Comparison of ENCODE assay signal across 20 cellular contexts in genomic region chr20:23203310-23203709, GRCh38.
"Had no signal": no experiment of that assay in that cellular context is flagged by ENCODE, and none has a peak within 500 bp of the region (broad histone marks: within the 10 kb centered on the region; RNA-seq: fewer than 3 reads in every experiment).

No MANE protein-coding gene starts in this region.

- H3K36me3 ChIP-seq: sigmoid colon, suprapubic skin, tibial artery, upper lobe of left lung, uterus had no signal

- H3K9me3 ChIP-seq: psoas muscle, sigmoid colon, suprapubic skin, tibial artery, upper lobe of left lung, uterus had no signal

- DNase-seq: central memory CD4-positive, alpha-beta T cell; cortex of kidney; effector memory CD4-positive, alpha-beta T cell; kidney; left colon; mammary epithelial cell; naive thymus-derived CD4-positive, alpha-beta T cell; nephron progenitor cell; psoas muscle; retina; sigmoid colon; stimulated activated CD4-positive, alpha-beta T cell treated with anti-CD3 and anti-CD28 coated beads, Interleukin-12 subunit alpha, Interleukin-12 subunit beta, amount 100 ng/mL, for 4 hours; stimulated activated naive CD4-positive, alpha-beta T cell; tibial artery; upper lobe of left lung; uterus had no signal

- ATAC-seq: left colon; naive thymus-derived CD4-positive, alpha-beta T cell; psoas muscle had no signal

- H3K4me1 ChIP-seq: uterus had no signal

- H3K4me3 ChIP-seq: hepatocyte, psoas muscle, sigmoid colon, skin epidermis, suprapubic skin, tibial artery, upper lobe of left lung, uterus had no signal

- H3K27me3 ChIP-seq: hepatocyte, sigmoid colon, suprapubic skin, tibial artery, upper lobe of left lung, uterus had no signal

- FAIRE-seq: frontal cortex, kidney had no signal

- H3K27ac ChIP-seq: hepatocyte, psoas muscle, sigmoid colon, suprapubic skin, upper lobe of left lung, uterus had no signal
